1 cellular context compared by ENCODE assay signal in genomic region chr5:55864606-55865541, GRCh38.
A peak's percentile ranks its signal among the peaks of the same experiment; 100 is the strongest.
TF ChIP-seq lines count a peak whose summit lies in the region.

No MANE protein-coding gene starts in this region.

TF ChIP-seq in HepG2, 621 proteins besides CTCF, POLR2A, EP300 and RAD21 (continued from another document and continues in another):
- TF ChIP-seq UBTF (CRISPR knock-in tag; IDR thresholded peaks at IDR 0.05): no peak
- no peak for TF ChIP-seq ZNF883 (CRISPR knock-in tag; IDR thresholded peaks at IDR 0.05; ENCODE audit: not compliant biosample characterization)
- 0 out of 2 replicates have a peak, but pooled peaks have one; percentile 51 for TF ChIP-seq SSRP1 (CRISPR knock-in tag; IDR thresholded peaks at IDR 0.05)
- TF ChIP-seq ZNF317 (CRISPR knock-in tag; IDR thresholded peaks at IDR 0.05): no peak
- peak; percentile 66 for TF ChIP-seq GATAD2A (CRISPR knock-in tag; IDR thresholded peaks at IDR 0.05)
- TF ChIP-seq MNT (IDR thresholded peaks at IDR 0.05): 0 out of 2 replicates have a peak, but pooled peaks have one; percentile 16
- TF ChIP-seq CSRNP2 (CRISPR knock-in tag; conservative IDR thresholded peaks at IDR 0.05; ENCODE audit: low read depth): no peak
- peak; percentile 70 for TF ChIP-seq CEBPG (CRISPR knock-in tag; IDR thresholded peaks at IDR 0.05)
- peak; percentile 63; the same call in 1 of the 2 replicates for TF ChIP-seq DPF2 (CRISPR knock-in tag; IDR thresholded peaks at IDR 0.05; ENCODE audit: borderline replicate concordance, low read depth)
- no peak for TF ChIP-seq ZNF672 (CRISPR knock-in tag; IDR thresholded peaks at IDR 0.05)
- TF ChIP-seq RARA (CRISPR knock-in tag; IDR thresholded peaks at IDR 0.05): peak; percentile 97
- 0 out of 2 replicates have a peak, but pooled peaks have one; percentile 44 for TF ChIP-seq NR2F2 (IDR thresholded peaks at IDR 0.05; ENCODE audit: borderline replicate concordance, low read depth)
- peak; percentile 73; the same call in 1 of the 2 replicates for TF ChIP-seq ZNF207 (IDR thresholded peaks at IDR 0.05; ENCODE audit: borderline replicate concordance)
- peak; percentile 62; the same call in 1 of the 2 replicates for TF ChIP-seq MEF2D (CRISPR knock-in tag; IDR thresholded peaks at IDR 0.05)
- TF ChIP-seq BHLHE40 (IDR thresholded peaks at IDR 0.05; ENCODE audit: low read length): 0 out of 2 replicates have a peak, but pooled peaks have one; percentile 22
- no peak for TF ChIP-seq TOPORS (CRISPR knock-in tag; IDR thresholded peaks at IDR 0.05)
- TF ChIP-seq CBX2 (IDR thresholded peaks at IDR 0.05; ENCODE audit: low read depth, low read length): no peak
- TF ChIP-seq CBX2 (CRISPR knock-in tag; IDR thresholded peaks at IDR 0.05; ENCODE audit: low read depth): 0 out of 2 replicates have a peak, but pooled peaks have one; percentile 48
- peak; percentile 73 for TF ChIP-seq ETV5 (CRISPR knock-in tag; IDR thresholded peaks at IDR 0.05; ENCODE audit: borderline replicate concordance)
- TF ChIP-seq ZBTB40 (IDR thresholded peaks at IDR 0.05): peak; percentile 16; the same call in 1 of the 2 replicates
- no peak for TF ChIP-seq ZBTB40 (CRISPR knock-in tag; IDR thresholded peaks at IDR 0.05)
- peak; percentile 69; the same call in 1 of the 2 replicates for TF ChIP-seq ZNF292 (CRISPR knock-in tag; IDR thresholded peaks at IDR 0.05; ENCODE audit: borderline replicate concordance, low read depth)
- peak; percentile 96 for TF ChIP-seq TRIM24 (CRISPR knock-in tag; IDR thresholded peaks at IDR 0.05)
- TF ChIP-seq RXRB (CRISPR knock-in tag; IDR thresholded peaks at IDR 0.05; ENCODE audit: borderline replicate concordance): peak; percentile 70
- TF ChIP-seq NFIC (IDR thresholded peaks at IDR 0.05; ENCODE audit: low read length): no peak
- TF ChIP-seq HMG20A (CRISPR knock-in tag; IDR thresholded peaks at IDR 0.05; ENCODE audit: borderline replicate concordance): peak; percentile 78; the same call in 1 of the 2 replicates
- peak; percentile 62; the same call in 1 of the 2 replicates for TF ChIP-seq NCOA2 (CRISPR knock-in tag; IDR thresholded peaks at IDR 0.05)
- TF ChIP-seq ELF1 (CRISPR knock-in tag; IDR thresholded peaks at IDR 0.05): 0 out of 2 replicates have a peak, but pooled peaks have one; percentile 29
- TF ChIP-seq E2F5 (CRISPR knock-in tag; conservative IDR thresholded peaks at IDR 0.05): no peak
- no peak for TF ChIP-seq NFYC (CRISPR knock-in tag; IDR thresholded peaks at IDR 0.05)
- 0 out of 2 replicates have a peak, but pooled peaks have one; percentile 42 for TF ChIP-seq ZNF782 (CRISPR knock-in tag; IDR thresholded peaks at IDR 0.05; ENCODE audit: borderline replicate concordance)
- peak; percentile 84; the same call in 1 of the 2 replicates for TF ChIP-seq ZMYM2 (CRISPR knock-in tag; IDR thresholded peaks at IDR 0.05)
- TF ChIP-seq MED1 (CRISPR knock-in tag; IDR thresholded peaks at IDR 0.05): peak; percentile 63
- no peak for TF ChIP-seq GMEB1 (CRISPR knock-in tag; IDR thresholded peaks at IDR 0.05; ENCODE audit: borderline replicate concordance)
- peak; percentile 47; the same call in 1 of the 2 replicates for TF ChIP-seq FOXK1 (CRISPR knock-in tag; IDR thresholded peaks at IDR 0.05; ENCODE audit: borderline replicate concordance, low read depth)
- peak; percentile 63; the same call in 1 of the 2 replicates for TF ChIP-seq ZNF556 (CRISPR knock-in tag; IDR thresholded peaks at IDR 0.05; ENCODE audit: borderline replicate concordance)
- TF ChIP-seq NCOR1 (IDR thresholded peaks at IDR 0.05; ENCODE audit: borderline replicate concordance, low read length): peak; percentile 70
- TF ChIP-seq SOX6 (IDR thresholded peaks at IDR 0.05): no peak
- peak; percentile 63 for TF ChIP-seq SOX6 (CRISPR knock-in tag; IDR thresholded peaks at IDR 0.05)
